10 cellular contexts compared by ENCODE assay signal in genomic region chr7:149599636-149600206, GRCh38.
DNase-seq lines count a peak whose midpoint lies in the region; ATAC-seq and TF ChIP-seq lines count a peak whose summit lies in the region.
"Had no signal": no experiment of that assay in that cellular context is flagged by ENCODE, and none has a peak within 500 bp of the region (broad histone marks: within the 10 kb centered on the region; RNA-seq: fewer than 3 reads in every experiment).

No MANE protein-coding gene starts in this region.

- no peaks in the 10 kb centered on the region for H3K9me3 Mint-ChIP-seq in mesothelial cell of epicardium

- DNase-seq in Right ventricle myocardium superior (no peak), right atrium auricular region (ENCODE audit: low spot score) (no peak), T-helper 17 cell (no peak), NCI-H748 (lab: John Stamatoyannopoulos, UW; ENCODE audit: unreplicated experiment) (no peak), mesothelial cell of epicardium (ENCODE audit: low spot score in 2 of 2, unreplicated experiment in 2 of 2) (no peak), uterus (no peak), NCI-H2029 treated with DMSO at 0.1 percent for 48 hours (lab: John Stamatoyannopoulos, UW) (no peak)

- TF ChIP-seq CTCF in right atrium auricular region (IDR thresholded peaks at IDR 0.05) (no peak), mesothelial cell of epicardium (IDR thresholded peaks at IDR 0.05; ENCODE audit: unreplicated experiment) (no peak), uterus (IDR thresholded peaks at IDR 0.05) (no peak)

- H3K4me1 Mint-ChIP-seq in T-helper 17 cell (peaks cover 27% of the 10 kb centered on the region), mesothelial cell of epicardium (no peaks in the 10 kb centered on the region)

- H3K27me3 ChIP-seq in right atrium auricular region (no peaks in the 10 kb centered on the region), uterus (no peaks in the 10 kb centered on the region)
- H3K27me3 ChIP-seq: adrenal gland had no signal

- H3K4me3 Mint-ChIP-seq in T-helper 17 cell (peak overlapping the region; percentile 65), mesothelial cell of epicardium (no peak overlapping the region)
- H3K4me3 Mint-ChIP-seq: CD14-positive monocyte had no signal

- intact Hi-C loops in Right ventricle myocardium superior (cut with DNase I), result no loop called here
- intact Hi-C loops in uterus (cut with DNase I; ENCODE audit: low total_unique reads), result no loop called here

- H3K4me3 ChIP-seq in right atrium auricular region (no peak overlapping the region), uterus (no peak overlapping the region)
- H3K4me3 ChIP-seq: adrenal gland had no signal

- ATAC-seq in Right ventricle myocardium superior (ENCODE audit: poor library complexity) (peak; percentile 4), HG02884 (IDR thresholded peaks at IDR 0.05; ENCODE audit: unreplicated experiment) (peak; percentile 28), T-helper 17 cell (peak; percentile 59)

- H3K4me1 ChIP-seq in right atrium auricular region (peaks cover 0 to 16% of the 10 kb centered on the region in 2 donors), uterus (no peaks in the 10 kb centered on the region)
- H3K4me1 ChIP-seq: adrenal gland had no signal

- no peak for TF ChIP-seq POLR2A in uterus (IDR thresholded peaks at IDR 0.05)

- H3K36me3 Mint-ChIP-seq in T-helper 17 cell (ENCODE audit: low read depth) (peaks cover 11% of the 10 kb centered on the region), mesothelial cell of epicardium (peaks cover 27% of the 10 kb centered on the region)

- no peaks in the 10 kb centered on the region for H3K9me3 ChIP-seq in right atrium auricular region
- H3K9me3 ChIP-seq in T-helper 17 cell (ENCODE audit: control insufficient read depth, low read length, poor library complexity, severe bottlenecking), result no peaks in the 10 kb centered on the region
- no peaks in the 10 kb centered on the region for H3K9me3 ChIP-seq in uterus
- H3K9me3 ChIP-seq: adrenal gland had no signal

- peaks cover 26% of the 10 kb centered on the region for H3K36me3 ChIP-seq in right atrium auricular region
- no peaks in the 10 kb centered on the region for H3K36me3 ChIP-seq in uterus

- H3K27ac ChIP-seq in right atrium auricular region, result no peak overlapping the region
- no peak overlapping the region for H3K27ac ChIP-seq in uterus
- H3K27ac ChIP-seq: adrenal gland had no signal

- H3K27ac Mint-ChIP-seq in T-helper 17 cell (peak overlapping the region; percentile 87), mesothelial cell of epicardium (no peak overlapping the region)

- no peaks in the 10 kb centered on the region for H3K27me3 Mint-ChIP-seq in T-helper 17 cell
- no peaks in the 10 kb centered on the region for H3K27me3 Mint-ChIP-seq in mesothelial cell of epicardium (ENCODE audit: low read depth)

Comparison
In these comparisons a context has a peak if more than half of its experiments do, and no peak if none do; other contexts are left out.
1. ATAC-seq: peak in every context shown above with its lines; median percentile 59 in T-helper 17 cell; 28 in HG02884; 4 in Right ventricle myocardium superior.